In the genomic region with DNA sequence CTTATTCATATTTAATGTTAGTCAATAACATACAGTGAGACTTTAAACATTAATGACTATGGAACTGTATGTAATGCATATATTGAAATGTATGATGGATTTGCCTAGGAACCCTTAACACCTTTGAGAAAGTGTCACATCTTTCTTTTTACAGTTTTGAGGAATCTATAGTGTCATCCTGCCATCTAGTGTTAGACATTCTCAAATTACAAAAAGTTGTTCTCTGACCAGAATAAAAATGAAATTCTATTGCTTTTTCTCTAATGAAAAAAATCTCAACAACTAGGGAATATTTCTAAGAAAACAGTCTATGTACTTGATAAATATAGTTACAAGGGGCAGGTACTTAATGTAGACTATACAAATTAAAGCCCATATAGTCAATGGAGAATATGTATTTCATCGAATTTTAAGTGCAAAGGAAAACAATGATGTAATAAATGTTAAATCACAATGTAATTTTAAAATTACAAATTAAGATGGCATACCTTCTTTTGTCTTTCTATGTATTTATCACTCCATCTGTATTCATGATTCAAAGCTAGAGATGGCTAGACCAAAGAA, we compare ENCODE assay signal across 8 cellular contexts. TPM values are rescaled to one million over a fixed set of nuclear protein-coding genes. Genes with fewer than 3 reads are reported as not detected.
DNase-seq lines count a peak whose midpoint lies in the region; ATAC-seq and FAIRE-seq lines count a peak whose summit lies in the region.

No MANE protein-coding gene starts in this region.

- H3K4me1 Mint-ChIP-seq in activated T-cell treated with anti-CD3 and anti-CD28 coated beads, Interleukin-2, amount 50 U/mL, for 4 hours (ENCODE audit: low read depth): peaks cover 2% of the 10 kb centered on the region

- H3K9me3 Mint-ChIP-seq in activated T-cell treated with anti-CD3 and anti-CD28 coated beads, Interleukin-2, amount 50 U/mL, for 4 hours: no peaks in the 10 kb centered on the region

- peak; percentile 96 for FAIRE-seq in TTC549 (lab: Jason Lieb, UNC)

- ATAC-seq in activated T-cell treated with anti-CD3 and anti-CD28 coated beads, Interleukin-2, amount 50 U/mL, for 4 hours: no peak

- H3K36me3 Mint-ChIP-seq in activated T-cell treated with anti-CD3 and anti-CD28 coated beads, Interleukin-2, amount 50 U/mL, for 4 hours (ENCODE audit: insufficient read depth): no peaks in the 10 kb centered on the region

- H3K27me3 Mint-ChIP-seq in activated T-cell treated with anti-CD3 and anti-CD28 coated beads, Interleukin-2, amount 50 U/mL, for 4 hours (ENCODE audit: low read depth): no peaks in the 10 kb centered on the region

- DNase-seq in CD1c-positive myeloid dendritic cell (ENCODE audit: extremely low spot score): peak; percentile 60
- DNase-seq in HuH-7 (ENCODE audit: low spot score): peak; percentile 5
- peak; percentile 50 for DNase-seq in kidney tubule cell (ENCODE audit: low spot score)
- DNase-seq in DMS153 (lab: John Stamatoyannopoulos, UW): no peak
- DNase-seq in activated CD4-positive, alpha-beta T cell treated with anti-CD3 and anti-CD28 coated beads for 1 hour: no peak
- no peak for DNase-seq in activated T-cell treated with anti-CD3 and anti-CD28 coated beads, Interleukin-2, amount 50 U/mL, for 4 hours
- no peak for DNase-seq in cerebellar nuclear complex (lab: John Stamatoyannopoulos, UW)

- H3K4me3 Mint-ChIP-seq in activated T-cell treated with anti-CD3 and anti-CD28 coated beads, Interleukin-2, amount 50 U/mL, for 4 hours: no peak overlapping the region

RNA-seq across cellular contexts. Expression of gene CALCRL, which starts 5.1 kb away (rescaled TPM):
- total RNA-seq in activated T-cell treated with anti-CD3 and anti-CD28 coated beads, Interleukin-2, amount 50 U/mL, for 4 hours: under 1 TPM; 0.05 to 0.33 (median 0.32) TPM

Comparison
In these comparisons a context has a peak if more than half of its experiments do, and no peak if none do; other contexts are left out.
1. DNase-seq: peak in CD1c-positive myeloid dendritic cell (single experiment), HuH-7 (single experiment) and kidney tubule cell (single experiment); none in DMS153 (single experiment), activated CD4-positive, alpha-beta T cell treated with anti-CD3 and anti-CD28 coated beads for 1 hour (single experiment), activated T-cell treated with anti-CD3 and anti-CD28 coated beads, Interleukin-2, amount 50 U/mL, for 4 hours (single experiment) and cerebellar nuclear complex (0 of 2).